In the genomic region with DNA sequence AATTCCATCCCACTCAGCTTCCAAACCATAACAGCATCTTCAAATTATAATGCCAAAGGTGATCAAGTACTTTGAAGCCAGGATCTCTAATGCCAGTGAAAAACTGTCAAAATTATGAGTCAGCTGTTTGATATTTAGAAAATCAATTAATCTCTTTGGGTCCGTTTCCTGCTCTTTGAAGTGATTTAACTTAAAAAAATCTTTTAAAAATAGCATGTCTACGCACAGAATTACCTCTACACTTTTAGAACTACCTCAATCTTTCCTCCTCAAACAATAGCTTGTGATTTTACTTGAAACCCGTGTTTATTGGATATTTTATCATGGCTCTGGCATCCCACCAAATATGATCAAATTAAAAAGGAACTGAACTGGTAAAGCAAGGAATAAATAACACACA, we compare ENCODE assay signal across 25 cellular contexts. TPM values are rescaled to one million over a fixed set of nuclear protein-coding genes. Genes with fewer than 3 reads are reported as not detected.
A peak's percentile ranks its signal among the peaks of the same experiment; 100 is the strongest.
DNase-seq lines count a peak whose midpoint lies in the region; ATAC-seq and TF ChIP-seq lines count a peak whose summit lies in the region.
"Had no signal": no experiment of that assay in that cellular context is flagged by ENCODE, and none has a peak within 500 bp of the region (broad histone marks: within the 10 kb centered on the region; RNA-seq: fewer than 3 reads in every experiment).

No MANE protein-coding gene starts in this region.

- ATAC-seq in SK-N-SH treated with all-trans-retinoic acid at 6 μM for 48 hours (no peak), GM21367 (IDR thresholded peaks at IDR 0.05; ENCODE audit: unreplicated experiment) (no peak), GM19463 (IDR thresholded peaks at IDR 0.05; ENCODE audit: unreplicated experiment) (no peak)
- ATAC-seq: GM23338, Panc1 had no signal

- no peak for DNase-seq in SK-N-SH
- DNase-seq in dermis blood vessel endothelial cell, result peak; percentile 44
- no peak for DNase-seq in erythroblast (lab: John Stamatoyannopoulos, UW)
- DNase-seq: CD8-positive, alpha-beta memory T cell; DMS153; DND-41; KBM-7; MM.1S; NCI-H2029; NCI-H446 treated with DMSO at 0.1 percent for 48 hours; NCI-H526; NCI-H82; NK-92 treated with Interleukin-12 subunit alpha and Interleukin-12 subunit beta, amount 100 ng/mL, for 24 hours; SHP77 had no signal

- no peak overlapping the region for H3K27ac ChIP-seq in SK-N-SH (ENCODE audit: low read depth in 2 of 2, low read length in 1 of 2)
- H3K27ac ChIP-seq: 22Rv1, RWPE1 had no signal

- H3K27me3 Mint-ChIP-seq in nephron (ENCODE audit: low read depth), result no peaks in the 10 kb centered on the region
- H3K27me3 Mint-ChIP-seq: B cell; CD8-positive, alpha-beta memory T cell had no signal

- no peaks in the 10 kb centered on the region for H3K9me3 Mint-ChIP-seq in nephron
- H3K9me3 Mint-ChIP-seq: GM23338 had no signal

- H3K9me2 ChIP-seq in SK-N-SH, result no peaks in the 10 kb centered on the region

- TF ChIP-seq POLR2A in erythroblast (IDR thresholded peaks at IDR 0.05; ENCODE audit: low read length), result no peak

- POLR2A ChIA-PET in SK-N-SH (lab: Yijun Ruan, JAX), result no interaction called here

- peaks cover 0 to 10% of the 10 kb centered on the region in 2 experiments; a peak in 2 of 4 replicates for H3K4me1 ChIP-seq in SK-N-SH (ENCODE audit: control insufficient read depth in 1 of 2, insufficient read depth in 2 of 2, low read depth in 1 of 2, low read length in 1 of 2)
- H3K4me1 ChIP-seq: HAP-1 had no signal

- no peak for TF ChIP-seq RAD21 in SK-N-SH (IDR thresholded peaks at IDR 0.05; ENCODE audit: low read length)

- no peak for TF ChIP-seq EP300 in SK-N-SH (IDR thresholded peaks at IDR 0.05; ENCODE audit: borderline replicate concordance in 1 of 2, low read depth in 1 of 2, low read length in 1 of 2)

- no peaks in the 10 kb centered on the region for H3K79me2 ChIP-seq in SK-N-SH (ENCODE audit: insufficient read depth)

- no peak overlapping the region for H3K4me3 Mint-ChIP-seq in nephron
- H3K4me3 Mint-ChIP-seq: B cell; CD14-positive monocyte; CD8-positive, alpha-beta memory T cell; GM23338 had no signal

- H3K27ac Mint-ChIP-seq in nephron, result peak overlapping the region in 2 of 3 experiments; percentile 2 to 44
- H3K27ac Mint-ChIP-seq: B cell; CD14-positive monocyte; CD8-positive, alpha-beta memory T cell; GM23338 had no signal

- H3K4me1 Mint-ChIP-seq in nephron, result no peaks in the 10 kb centered on the region
- H3K4me1 Mint-ChIP-seq: GM23338 had no signal

- 47% methylated on average over 3 of the region's 3 CpGs for WGBS in SK-N-SH (ENCODE audit: low lambda C conversion rate)

- CTCF ChIA-PET in SK-N-SH (lab: Yijun Ruan, JAX), result no interaction called here

- no peaks in the 10 kb centered on the region for H3K36me3 ChIP-seq in SK-N-SH (replicated peaks in 1 of 2; ENCODE audit: control insufficient read depth in 1 of 2, insufficient read depth in 2 of 2, low read length in 1 of 2)
- H3K36me3 ChIP-seq: HAP-1 had no signal

- H3K9me3 ChIP-seq in SK-N-SH, result no peaks in the 10 kb centered on the region
- H3K9me3 ChIP-seq: HAP-1 had no signal

- H4K20me1 ChIP-seq in SK-N-SH (ENCODE audit: insufficient read depth), result no peaks in the 10 kb centered on the region

- peaks cover 7% of the 10 kb centered on the region for H3F3A ChIP-seq in SK-N-SH (replicated peaks; ENCODE audit: insufficient read depth)

- H3K36me3 Mint-ChIP-seq in nephron (ENCODE audit: low read depth), result no peaks in the 10 kb centered on the region
- H3K36me3 Mint-ChIP-seq: CD14-positive monocyte had no signal

- H3K4me3 ChIP-seq in SK-N-SH (ENCODE audit: low read depth in 2 of 2, low read length in 1 of 2), result no peak overlapping the region
- H3K4me3 ChIP-seq: GM23338, HAP-1 had no signal

- no peak overlapping the region for H3K4me2 ChIP-seq in SK-N-SH
- H3K4me2 ChIP-seq: GM23338 had no signal

- H3K9ac ChIP-seq in SK-N-SH, result no peak overlapping the region

- H2AFZ ChIP-seq in SK-N-SH (ENCODE audit: low read depth), result 0 out of 2 replicates have a peak overlapping the region, but pooled peaks have one; percentile 2
- H2AFZ ChIP-seq: GM23338 had no signal

- H3K27me3 ChIP-seq in SK-N-SH (ENCODE audit: insufficient read depth), result no peaks in the 10 kb centered on the region

- TF ChIP-seq CTCF in SK-N-SH (IDR thresholded peaks at IDR 0.05) (no peak), nephron (IDR thresholded peaks at IDR 0.05; ENCODE audit: unreplicated experiment in 3 of 3) (no peak)

TF ChIP-seq in SK-N-SH, 30 proteins besides CTCF, POLR2A, EP300 and RAD21:
- no peak for TF ChIP-seq GABPA (IDR thresholded peaks at IDR 0.05; ENCODE audit: low read depth)

TF ChIP-seq in SK-N-SH treated with all-trans-retinoic acid at 6 μM for 48 hours, 23 proteins besides CTCF, POLR2A, EP300 and RAD21:
- no peak for TF ChIP-seq ZFP3 (CRISPR knock-in tag; IDR thresholded peaks at IDR 0.05)

RNA-seq across cellular contexts. Expression of gene TANK, which starts 31.3 kb away (rescaled TPM):
- 23.4 and 25.7 TPM in 2 replicates for polyA plus RNA-seq in SK-N-SH (2012; rRNA removed)
- 29.8 and 42.8 TPM in 2 replicates for polyA plus RNA-seq in SK-N-SH (2012; cell fraction: cytosol; rRNA removed)
- 18.5 and 36.8 TPM in 2 replicates for polyA plus RNA-seq in SK-N-SH (2012; cell fraction: nucleus; rRNA removed)
- 79.4 and 114 TPM in 2 replicates for total RNA-seq in dermis blood vessel endothelial cell
